Comparison of ENCODE assay signal across 1 cellular context in genomic region chr19:5090780-5091575, GRCh38.
TF ChIP-seq lines count a peak whose summit lies in the region.

No MANE protein-coding gene starts in this region.

TF ChIP-seq in K562, 482 proteins besides CTCF, POLR2A, EP300 and RAD21 (continued from another document and continues in another):
- peak; percentile 96 for TF ChIP-seq MGA (IDR thresholded peaks at IDR 0.05)
- TF ChIP-seq TSC22D4 (tag; IDR thresholded peaks at IDR 0.05) = no peak
- peak; percentile 75; the same call in 1 of the 2 replicates for TF ChIP-seq MITF (IDR thresholded peaks at IDR 0.05)
- no peak for TF ChIP-seq ATF4 (CRISPR knock-in tag; IDR thresholded peaks at IDR 0.05)
- peak; percentile 75 for TF ChIP-seq SMARCE1 (IDR thresholded peaks at IDR 0.05)
- TF ChIP-seq NCOR1 (IDR thresholded peaks at IDR 0.05) = peak; percentile 80
- TF ChIP-seq ZFPM2 (CRISPR knock-in tag; IDR thresholded peaks at IDR 0.05) = no peak
- no peak for TF ChIP-seq IRF9 (tag; IDR thresholded peaks at IDR 0.05)
- TF ChIP-seq HNRNPL (IDR thresholded peaks at IDR 0.05; ENCODE audit: low read depth, low read length) = peak; percentile 64; the same call in 1 of the 2 replicates
- TF ChIP-seq CHD7 (IDR thresholded peaks at IDR 0.05; ENCODE audit: low read depth, low read length) = no peak
- TF ChIP-seq CREM (IDR thresholded peaks at IDR 0.05; ENCODE audit: low read depth) = peak; percentile 44; the same call in 1 of the 2 replicates
- peak; percentile 6; the same call in 1 of the 2 replicates for TF ChIP-seq ZBTB9 (CRISPR knock-in tag; IDR thresholded peaks at IDR 0.05)
- no peak for TF ChIP-seq ETS2 (tag; IDR thresholded peaks at IDR 0.05; ENCODE audit: borderline replicate concordance, poor library complexity, severe bottlenecking)
